8 cellular contexts compared by ENCODE assay signal in the genomic region with DNA sequence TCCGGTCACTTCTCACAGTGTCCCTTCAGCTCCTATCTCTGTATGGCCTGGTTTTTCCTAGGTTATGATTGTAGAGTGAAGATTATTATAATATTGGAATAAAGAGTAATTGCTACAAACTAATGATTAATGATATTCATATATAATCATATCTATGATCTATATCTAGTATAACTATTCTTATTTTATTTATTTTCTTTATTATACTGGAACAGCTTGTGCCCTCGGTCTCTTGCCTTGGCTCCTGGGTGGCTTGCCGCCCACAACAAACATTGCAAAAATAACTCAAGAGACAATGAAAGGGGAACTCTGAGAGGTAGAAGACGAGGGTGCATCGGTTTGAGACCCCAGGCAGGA. TPM values are rescaled to one million over a fixed set of nuclear protein-coding genes. Genes with fewer than 3 reads are reported as not detected.
DNase-seq lines count a peak whose midpoint lies in the region; ATAC-seq and TF ChIP-seq lines count a peak whose summit lies in the region.
"Not testable (repeated sequence)": the region's sequence is repeated elsewhere in the genome, so short reads cannot be mapped to it uniquely, and the experiment has no call there.

No MANE protein-coding gene starts in this region.

- H3K4me1 ChIP-seq in BLaER1 treated with 17β-estradiol and CSF1 and Interleukin-3, amounts not matched to agents 10 nM and 100 nM, result peaks cover 4 to 59% (median 30%) of the 10 kb centered on the region in 10 experiments; a peak in 18 of 20 replicates
- not testable (repeated sequence) for H3K4me1 ChIP-seq in KMS-11 (ENCODE audit: low read depth, poor library complexity, severe bottlenecking); endodermal cell (ENCODE audit: control insufficient read depth, insufficient read depth, low read length); tibial artery

- peak overlapping the region; percentile 76 to 89 (median 82); a peak in 20 of 22 replicates for H3K9ac ChIP-seq in BLaER1 treated with 17β-estradiol and CSF1 and Interleukin-3, amounts not matched to agents 10 nM and 100 nM
- peak overlapping the region; percentile 69; the same call in 1 of the 2 replicates for H3K9ac ChIP-seq in KMS-11
- not testable (repeated sequence) for H3K9ac ChIP-seq in endodermal cell (ENCODE audit: extremely low read depth, low read length, poor library complexity, severe bottlenecking)

- peak overlapping the region in 9 of 11 experiments; percentile 67 to 90 (median 76); a peak in 14 of 22 replicates for H3K27ac ChIP-seq in BLaER1 treated with 17β-estradiol and CSF1 and Interleukin-3, amounts not matched to agents 10 nM and 100 nM
- H3K27ac ChIP-seq in KMS-11 (peak overlapping the region; percentile 65; the same call in 1 of the 2 replicates), tibial artery (peak overlapping the region; percentile 72 to 77)
- not testable (repeated sequence) for H3K27ac ChIP-seq in WERI-Rb-1; endodermal cell (ENCODE audit: low read depth, low read length)

- H3K4me1 Mint-ChIP-seq in activated naive CD8-positive, alpha-beta T cell treated with anti-CD3 and anti-CD28 coated beads, Interleukin-2, amount 50 U/mL, for 24 hours, result peaks cover 63% of the 10 kb centered on the region
- not testable (repeated sequence) for H3K4me1 Mint-ChIP-seq in endodermal cell; memory B cell; progenitor cell of endocrine pancreas (ENCODE audit: low read depth)

- H3K4me3 ChIP-seq in BLaER1 treated with 17β-estradiol and CSF1 and Interleukin-3, amounts not matched to agents 10 nM and 100 nM, result peak overlapping the region; percentile 60 to 81 (median 70)
- not testable (repeated sequence) for H3K4me3 ChIP-seq in KMS-11 (IDR thresholded peaks at IDR 0.05; ENCODE audit: insufficient read depth, low read depth, low read length); endodermal cell (ENCODE audit: low read length)
- peak overlapping the region; percentile 68; the same call in 1 of the 2 replicates for H3K4me3 ChIP-seq in WERI-Rb-1 (ENCODE audit: low read depth, low read length)
- H3K4me3 ChIP-seq in tibial artery, result peak overlapping the region; percentile 63 to 77

- not testable (repeated sequence) for H3K79me2 ChIP-seq in KMS-11 (ENCODE audit: insufficient read depth, low read depth)

- H3K27me3 Mint-ChIP-seq in activated naive CD8-positive, alpha-beta T cell treated with anti-CD3 and anti-CD28 coated beads, Interleukin-2, amount 50 U/mL, for 24 hours; memory B cell: not testable (repeated sequence)
- H3K27me3 Mint-ChIP-seq in endodermal cell (ENCODE audit: insufficient read depth) (peaks cover 27% of the 10 kb centered on the region), progenitor cell of endocrine pancreas (peaks cover 18% of the 10 kb centered on the region)

- ATAC-seq in activated naive CD8-positive, alpha-beta T cell treated with anti-CD3 and anti-CD28 coated beads, Interleukin-2, amount 50 U/mL, for 24 hours; memory B cell (ENCODE audit: low read depth): not testable (repeated sequence)

- H4K20me1 ChIP-seq in BLaER1 treated with 17β-estradiol and CSF1 and Interleukin-3, amounts not matched to agents 10 nM and 100 nM; KMS-11 (ENCODE audit: insufficient read depth): not testable (repeated sequence)

- H3K9me3 Mint-ChIP-seq in activated naive CD8-positive, alpha-beta T cell treated with anti-CD3 and anti-CD28 coated beads, Interleukin-2, amount 50 U/mL, for 24 hours; endodermal cell; memory B cell; progenitor cell of endocrine pancreas (ENCODE audit: low read depth): not testable (repeated sequence)

- not testable (repeated sequence) for H3K27me3 ChIP-seq in BLaER1 treated with 17β-estradiol and CSF1 and Interleukin-3, amounts not matched to agents 10 nM and 100 nM; KMS-11 (ENCODE audit: insufficient read depth, low read depth); WERI-Rb-1 (ENCODE audit: insufficient read depth, low read depth, severe bottlenecking); endodermal cell (ENCODE audit: control insufficient read depth, insufficient read depth, low read length, poor library complexity, severe bottlenecking); tibial artery

- not testable (repeated sequence) for H3K9me3 ChIP-seq in BLaER1 treated with 17β-estradiol and CSF1 and Interleukin-3, amounts not matched to agents 10 nM and 100 nM (replicated peaks in 1 of 11); WERI-Rb-1 (ENCODE audit: severe bottlenecking); endodermal cell (ENCODE audit: control insufficient read depth, low read length); tibial artery

- H2AFZ ChIP-seq in KMS-11 (ENCODE audit: low read depth), result peak overlapping the region; percentile 95; the same call in 1 of the 2 replicates

- H3K4me2 ChIP-seq in BLaER1 treated with 17β-estradiol and CSF1 and Interleukin-3, amounts not matched to agents 10 nM and 100 nM, result peak overlapping the region in 10 of 11 experiments; percentile 8 to 87 (median 78); a peak in 18 of 22 replicates
- not testable (repeated sequence) for H3K4me2 ChIP-seq in KMS-11

- WGBS in endodermal cell (ENCODE audit: insufficient coverage in 1 of 2, insufficient read length in 1 of 2), 2 experiments, result 72 to 95% methylated on average over 3 to 5 of the region's 5 CpGs

- H3K4me3 Mint-ChIP-seq in activated naive CD8-positive, alpha-beta T cell treated with anti-CD3 and anti-CD28 coated beads, Interleukin-2, amount 50 U/mL, for 24 hours, result peak overlapping the region; percentile 84
- peak overlapping the region; percentile 64 for H3K4me3 Mint-ChIP-seq in endodermal cell
- peak overlapping the region; percentile 95 for H3K4me3 Mint-ChIP-seq in memory B cell
- peak overlapping the region; percentile 78 for H3K4me3 Mint-ChIP-seq in progenitor cell of endocrine pancreas (ENCODE audit: low read depth)

- H3K36me3 Mint-ChIP-seq in activated naive CD8-positive, alpha-beta T cell treated with anti-CD3 and anti-CD28 coated beads, Interleukin-2, amount 50 U/mL, for 24 hours (ENCODE audit: low read depth); endodermal cell (ENCODE audit: low read depth); memory B cell; progenitor cell of endocrine pancreas (ENCODE audit: insufficient read depth): not testable (repeated sequence)

- peak; percentile 18; the same call in 1 of the 2 replicates for TF ChIP-seq CTCF in KMS-11 (conservative IDR thresholded peaks at IDR 0.05; ENCODE audit: low read depth, low read length)
- not testable (repeated sequence) for TF ChIP-seq CTCF in WERI-Rb-1 (IDR thresholded peaks at IDR 0.05; ENCODE audit: low read depth, low read length); progenitor cell of endocrine pancreas (IDR thresholded peaks at IDR 0.05; ENCODE audit: unreplicated experiment); tibial artery (IDR thresholded peaks at IDR 0.05)
- TF ChIP-seq CTCF in endodermal cell (conservative IDR thresholded peaks at IDR 0.05), result peak; percentile 2

- not testable (repeated sequence) for H3K36me3 ChIP-seq in BLaER1 treated with 17β-estradiol and CSF1 and Interleukin-3, amounts not matched to agents 10 nM and 100 nM; KMS-11 (ENCODE audit: insufficient read depth); WERI-Rb-1; endodermal cell (ENCODE audit: control insufficient read depth, insufficient read depth, low read length); tibial artery

- not testable (repeated sequence) for DNase-seq in WERI-Rb-1; activated naive CD8-positive, alpha-beta T cell treated with anti-CD3 and anti-CD28 coated beads, Interleukin-2, amount 50 U/mL, for 24 hours; endodermal cell; memory B cell (ENCODE audit: low spot score in 2 of 2); progenitor cell of endocrine pancreas (ENCODE audit: low spot score, unreplicated experiment); tibial artery

- H3K27ac Mint-ChIP-seq in activated naive CD8-positive, alpha-beta T cell treated with anti-CD3 and anti-CD28 coated beads, Interleukin-2, amount 50 U/mL, for 24 hours, result peak overlapping the region; percentile 91
- H3K27ac Mint-ChIP-seq in endodermal cell, progenitor cell of endocrine pancreas: not testable (repeated sequence)
- H3K27ac Mint-ChIP-seq in memory B cell, result peak overlapping the region; percentile 99

- intact Hi-C loops in tibial artery (cut with DNase I; ENCODE audit: low total_unique reads), result not testable (repeated sequence)

RNA-seq across cellular contexts. Expression of gene TRIM69, which starts 48.6 kb away (rescaled TPM):
- total RNA-seq in endodermal cell (10 to 100 TPM in 1 of 2 donors, 1 to 10 TPM in 1; 5.7 to 13.1 TPM), progenitor cell of endocrine pancreas (12.1 and 18.2 TPM in 2 replicates)
- polyA plus RNA-seq in endodermal cell (2013, experiment 1 of 2), result 8.8 TPM
- 11.8 TPM for polyA plus RNA-seq in endodermal cell (2013, experiment 2 of 2)
